In genomic region chr2:6945821-6946220, GRCh38 we compare ENCODE assay signal across 15 cellular contexts. TPM values are rescaled to one million over a fixed set of nuclear protein-coding genes. Genes with fewer than 3 reads are reported as not detected.
A peak's percentile ranks its signal among the peaks of the same experiment; 100 is the strongest.
DNase-seq lines count a peak whose midpoint lies in the region; ATAC-seq and TF ChIP-seq lines count a peak whose summit lies in the region.
"Had no signal": no experiment of that assay in that cellular context is flagged by ENCODE, and none has a peak within 500 bp of the region (broad histone marks: within the 10 kb centered on the region; RNA-seq: fewer than 3 reads in every experiment).

No MANE protein-coding gene starts in this region.

- H3K9me2 ChIP-seq in MM.1S (replicated peaks; ENCODE audit: insufficient read depth, low read length) (no peaks in the 10 kb centered on the region), SK-N-SH (no peaks in the 10 kb centered on the region)

- no peak for TF ChIP-seq RAD21 in SK-N-SH (IDR thresholded peaks at IDR 0.05; ENCODE audit: low read length)

- H3K9me3 Mint-ChIP-seq in activated CD4-positive, alpha-beta memory T cell treated with anti-CD3 and anti-CD28 coated beads for 36 hours = no peaks in the 10 kb centered on the region
- no peaks in the 10 kb centered on the region for H3K9me3 Mint-ChIP-seq in activated CD4-positive, alpha-beta memory T cell treated with anti-CD3 and anti-CD28 coated beads, Interleukin-2, amount 10 ng/mL, durations not matched to agents 7 days and 5 days
- H3K9me3 Mint-ChIP-seq in dendritic cell treated with granulocyte-macrophage colony-stimulating factor and Interleukin-4, amounts not matched to agents 40 ng/mL and 50 ng/mL, for 4 days = no peaks in the 10 kb centered on the region
- H3K9me3 Mint-ChIP-seq in stimulated activated effector memory CD8-positive, alpha-beta T cell treated with anti-CD3 and anti-CD28 coated beads, Interleukin-12 subunit alpha, Interleukin-12 subunit beta, amount 100 ng/mL, for 72 hours = no peaks in the 10 kb centered on the region

- H4K20me1 ChIP-seq in MM.1S (ENCODE audit: insufficient read depth, low read length) = no peaks in the 10 kb centered on the region
- peaks cover 2% of the 10 kb centered on the region; the same call in 1 of the 2 replicates for H4K20me1 ChIP-seq in SK-N-SH (ENCODE audit: insufficient read depth)

- no peak for TF ChIP-seq CTCF in MM.1S (IDR thresholded peaks at IDR 0.05; ENCODE audit: low read length)
- TF ChIP-seq CTCF in ascending aorta (IDR thresholded peaks at IDR 0.05) = no peak
- TF ChIP-seq CTCF in SK-N-SH (IDR thresholded peaks at IDR 0.05) = no peak

- intact Hi-C loops in activated CD4-positive, alpha-beta memory T cell treated with anti-CD3 and anti-CD28 coated beads for 36 hours (cut with micrococcal nuclease) = loop anchor here (1.0 kb wide), 1 partner anchor 33 kb away; no protein-coding TSS in a partner anchor
- intact Hi-C loops in dendritic cell treated with granulocyte-macrophage colony-stimulating factor and Interleukin-4, amounts not matched to agents 40 ng/mL and 50 ng/mL, for 4 days (cut with micrococcal nuclease) = no loop called here
- intact Hi-C loops in ascending aorta (cut with DNase I) = no loop called here

- H3K4me3 Mint-ChIP-seq in activated CD4-positive, alpha-beta memory T cell treated with anti-CD3 and anti-CD28 coated beads for 36 hours = no peak overlapping the region
- no peak overlapping the region for H3K4me3 Mint-ChIP-seq in activated CD4-positive, alpha-beta memory T cell treated with anti-CD3 and anti-CD28 coated beads, Interleukin-2, amount 10 ng/mL, durations not matched to agents 7 days and 5 days
- H3K4me3 Mint-ChIP-seq in dendritic cell treated with granulocyte-macrophage colony-stimulating factor and Interleukin-4, amounts not matched to agents 40 ng/mL and 50 ng/mL, for 4 days = no peak overlapping the region
- H3K4me3 Mint-ChIP-seq in stimulated activated effector memory CD8-positive, alpha-beta T cell treated with anti-CD3 and anti-CD28 coated beads, Interleukin-12 subunit alpha, Interleukin-12 subunit beta, amount 100 ng/mL, for 72 hours = peak overlapping the region; percentile 40

- ATAC-seq in stimulated activated effector memory CD8-positive, alpha-beta T cell treated with anti-CD3 and anti-CD28 coated beads, Interleukin-12 subunit alpha, Interleukin-12 subunit beta, amount 100 ng/mL, for 72 hours = no peak
- ATAC-seq: upper lobe of right lung had no signal

- CTCF ChIA-PET in activated CD4-positive, alpha-beta memory T cell treated with anti-CD3 and anti-CD28 coated beads for 36 hours (lab: Charles Lee) = no interaction called here
- CTCF ChIA-PET in activated CD4-positive, alpha-beta memory T cell treated with anti-CD3 and anti-CD28 coated beads, Interleukin-2, amount 10 ng/mL, durations not matched to agents 7 days and 5 days (lab: Charles Lee) = interaction anchor here (1.6 to 1.7 kb wide), 2 partner anchors 12 to 29 kb away, joined by 3 to 5 read pairs; partner anchors contain the start of gene RNF144A
- CTCF ChIA-PET in SK-N-SH (lab: Yijun Ruan, JAX) = interaction anchor here (1.0 to 1.7 kb wide), 3 partner anchors 10 to 81 kb away, joined by 3 to 5 read pairs (median 4); partner anchors contain the start of gene RNF144A

- no peaks in the 10 kb centered on the region for H3K79me2 ChIP-seq in MM.1S (ENCODE audit: low read length)
- peaks cover 4% of the 10 kb centered on the region; the same call in 1 of the 2 replicates for H3K79me2 ChIP-seq in SK-N-SH (ENCODE audit: insufficient read depth)

- TF ChIP-seq EP300 in SK-N-SH (IDR thresholded peaks at IDR 0.05; ENCODE audit: borderline replicate concordance in 1 of 2, low read depth in 1 of 2, low read length in 1 of 2) = no peak

- H3F3A ChIP-seq in MM.1S (ENCODE audit: insufficient read depth, low read length) (peaks cover 15% of the 10 kb centered on the region), SK-N-SH (replicated peaks; ENCODE audit: insufficient read depth) (peaks cover 5% of the 10 kb centered on the region)

- H3K27ac Mint-ChIP-seq in activated CD4-positive, alpha-beta memory T cell treated with anti-CD3 and anti-CD28 coated beads for 36 hours = peak overlapping the region; percentile 9
- H3K27ac Mint-ChIP-seq in activated CD4-positive, alpha-beta memory T cell treated with anti-CD3 and anti-CD28 coated beads, Interleukin-2, amount 10 ng/mL, durations not matched to agents 7 days and 5 days = no peak overlapping the region
- peak overlapping the region; percentile 13 for H3K27ac Mint-ChIP-seq in dendritic cell treated with granulocyte-macrophage colony-stimulating factor and Interleukin-4, amounts not matched to agents 40 ng/mL and 50 ng/mL, for 4 days
- peak overlapping the region; percentile 68 for H3K27ac Mint-ChIP-seq in stimulated activated effector memory CD8-positive, alpha-beta T cell treated with anti-CD3 and anti-CD28 coated beads, Interleukin-12 subunit alpha, Interleukin-12 subunit beta, amount 100 ng/mL, for 72 hours

- H3K4me3 ChIP-seq in MM.1S (ENCODE audit: low read length) = no peak overlapping the region
- no peak overlapping the region for H3K4me3 ChIP-seq in ascending aorta
- H3K4me3 ChIP-seq in SK-N-SH (ENCODE audit: low read depth in 2 of 2, low read length in 1 of 2) = no peak overlapping the region
- H3K4me3 ChIP-seq: left lung, upper lobe of right lung had no signal

- DNase-seq in activated CD4-positive, alpha-beta memory T cell treated with anti-CD3 and anti-CD28 coated beads for 36 hours = no peak
- no peak for DNase-seq in activated CD4-positive, alpha-beta memory T cell treated with anti-CD3 and anti-CD28 coated beads, Interleukin-2, amount 10 ng/mL, durations not matched to agents 7 days and 5 days
- DNase-seq in MM.1S (no peak), ascending aorta (ENCODE audit: low spot score in 2 of 2) (no peak), SK-N-SH (no peak), NCI-H226 (no peak)
- DNase-seq in stimulated activated effector memory CD8-positive, alpha-beta T cell treated with anti-CD3 and anti-CD28 coated beads, Interleukin-12 subunit alpha, Interleukin-12 subunit beta, amount 100 ng/mL, for 72 hours (ENCODE audit: low spot score in 2 of 2) = peak in 1 of 2 donors; percentile 46
- DNase-seq: ACHN; activated CD8-positive, alpha-beta memory T cell treated with anti-CD3 and anti-CD28 coated beads, Interleukin-2, amount 50 U/mL, for 4 hours; DMS53; left lung; NCI-H1694 treated with DMSO at 0.1 percent for 48 hours; NCI-H526 treated with DMSO at 0.1 percent for 48 hours; upper lobe of right lung had no signal

- H3K27ac ChIP-seq in MM.1S (ENCODE audit: low read length) (peak overlapping the region; percentile 64; the same call in 1 of the 2 replicates), ascending aorta (no peak overlapping the region), SK-N-SH (ENCODE audit: low read depth in 2 of 2, low read length in 1 of 2) (peak overlapping the region in 1 of 2 experiments; percentile 77; a peak in 1 of 4 replicates)
- H3K27ac ChIP-seq: upper lobe of right lung had no signal

- H3K36me3 ChIP-seq in MM.1S (replicated peaks; ENCODE audit: insufficient read depth, low read length) = no peaks in the 10 kb centered on the region
- no peaks in the 10 kb centered on the region for H3K36me3 ChIP-seq in ascending aorta
- H3K36me3 ChIP-seq in SK-N-SH (replicated peaks in 1 of 2; ENCODE audit: control insufficient read depth in 1 of 2, insufficient read depth in 2 of 2, low read length in 1 of 2) = peaks cover 3 to 43% of the 10 kb centered on the region in 2 experiments
- H3K36me3 ChIP-seq: left lung, upper lobe of right lung had no signal

- H3K9ac ChIP-seq in MM.1S (ENCODE audit: low read length) = 0 out of 2 replicates have a peak overlapping the region, but pooled peaks have one; percentile 2
- no peak overlapping the region for H3K9ac ChIP-seq in SK-N-SH

- H3K27me3 Mint-ChIP-seq in activated CD4-positive, alpha-beta memory T cell treated with anti-CD3 and anti-CD28 coated beads for 36 hours = no peaks in the 10 kb centered on the region
- no peaks in the 10 kb centered on the region for H3K27me3 Mint-ChIP-seq in activated CD4-positive, alpha-beta memory T cell treated with anti-CD3 and anti-CD28 coated beads, Interleukin-2, amount 10 ng/mL, durations not matched to agents 7 days and 5 days
- H3K27me3 Mint-ChIP-seq in dendritic cell treated with granulocyte-macrophage colony-stimulating factor and Interleukin-4, amounts not matched to agents 40 ng/mL and 50 ng/mL, for 4 days = no peaks in the 10 kb centered on the region

- H3K36me3 Mint-ChIP-seq in activated CD4-positive, alpha-beta memory T cell treated with anti-CD3 and anti-CD28 coated beads for 36 hours = peaks cover 43% of the 10 kb centered on the region
- peaks cover 41% of the 10 kb centered on the region for H3K36me3 Mint-ChIP-seq in activated CD4-positive, alpha-beta memory T cell treated with anti-CD3 and anti-CD28 coated beads, Interleukin-2, amount 10 ng/mL, durations not matched to agents 7 days and 5 days (ENCODE audit: low read depth)
- H3K36me3 Mint-ChIP-seq in dendritic cell treated with granulocyte-macrophage colony-stimulating factor and Interleukin-4, amounts not matched to agents 40 ng/mL and 50 ng/mL, for 4 days (ENCODE audit: low read depth) = no peaks in the 10 kb centered on the region
- peaks cover 37% of the 10 kb centered on the region for H3K36me3 Mint-ChIP-seq in stimulated activated effector memory CD8-positive, alpha-beta T cell treated with anti-CD3 and anti-CD28 coated beads, Interleukin-12 subunit alpha, Interleukin-12 subunit beta, amount 100 ng/mL, for 72 hours

- no peak overlapping the region for H2AFZ ChIP-seq in MM.1S (ENCODE audit: low read length)
- H2AFZ ChIP-seq in SK-N-SH (ENCODE audit: low read depth) = no peak overlapping the region

- H3K4me2 ChIP-seq in MM.1S (ENCODE audit: low read depth, low read length) = peak overlapping the region; percentile 63
- H3K4me2 ChIP-seq in SK-N-SH = no peak overlapping the region

- peaks cover 20% of the 10 kb centered on the region for H3K4me1 ChIP-seq in MM.1S (ENCODE audit: low read length)
- no peaks in the 10 kb centered on the region for H3K4me1 ChIP-seq in ascending aorta
- peaks cover 0 to 11% of the 10 kb centered on the region in 2 experiments; a peak in 3 of 4 replicates for H3K4me1 ChIP-seq in SK-N-SH (ENCODE audit: control insufficient read depth in 1 of 2, insufficient read depth in 2 of 2, low read depth in 1 of 2, low read length in 1 of 2)
- H3K4me1 ChIP-seq: upper lobe of right lung had no signal

- H3K9me3 ChIP-seq in MM.1S (replicated peaks; ENCODE audit: insufficient read depth, low read length) (no peaks in the 10 kb centered on the region), ascending aorta (no peaks in the 10 kb centered on the region), SK-N-SH (no peaks in the 10 kb centered on the region)
- H3K9me3 ChIP-seq: left lung, upper lobe of right lung had no signal

- POLR2A ChIA-PET in activated CD4-positive, alpha-beta memory T cell treated with anti-CD3 and anti-CD28 coated beads for 36 hours (lab: Charles Lee) = no interaction called here
- POLR2A ChIA-PET in activated CD4-positive, alpha-beta memory T cell treated with anti-CD3 and anti-CD28 coated beads, Interleukin-2, amount 10 ng/mL, durations not matched to agents 7 days and 5 days (lab: Charles Lee) = no interaction called here
- POLR2A ChIA-PET in SK-N-SH (lab: Yijun Ruan, JAX) = no interaction called here

- H3K4me1 Mint-ChIP-seq in activated CD4-positive, alpha-beta memory T cell treated with anti-CD3 and anti-CD28 coated beads for 36 hours (ENCODE audit: low read depth) = peaks cover 39% of the 10 kb centered on the region
- peaks cover 35% of the 10 kb centered on the region for H3K4me1 Mint-ChIP-seq in activated CD4-positive, alpha-beta memory T cell treated with anti-CD3 and anti-CD28 coated beads, Interleukin-2, amount 10 ng/mL, durations not matched to agents 7 days and 5 days
- peaks cover 18% of the 10 kb centered on the region for H3K4me1 Mint-ChIP-seq in dendritic cell treated with granulocyte-macrophage colony-stimulating factor and Interleukin-4, amounts not matched to agents 40 ng/mL and 50 ng/mL, for 4 days (ENCODE audit: low read depth)
- H3K4me1 Mint-ChIP-seq in stimulated activated effector memory CD8-positive, alpha-beta T cell treated with anti-CD3 and anti-CD28 coated beads, Interleukin-12 subunit alpha, Interleukin-12 subunit beta, amount 100 ng/mL, for 72 hours = peaks cover 75% of the 10 kb centered on the region

- H3K27me3 ChIP-seq in MM.1S (replicated peaks; ENCODE audit: insufficient read depth, low read length) = no peaks in the 10 kb centered on the region
- H3K27me3 ChIP-seq in ascending aorta = no peaks in the 10 kb centered on the region
- H3K27me3 ChIP-seq in SK-N-SH (ENCODE audit: insufficient read depth) = no peaks in the 10 kb centered on the region
- H3K27me3 ChIP-seq: left lung, upper lobe of right lung had no signal

RNA-seq across cellular contexts. Expression of gene RNF144A, which starts 28.6 kb away (rescaled TPM):
- 10 to 100 TPM; 21.4 to 22.7 TPM for total RNA-seq in activated CD4-positive, alpha-beta memory T cell treated with anti-CD3 and anti-CD28 coated beads for 36 hours
- total RNA-seq in activated CD4-positive, alpha-beta memory T cell treated with anti-CD3 and anti-CD28 coated beads, Interleukin-2, amount 10 ng/mL, durations not matched to agents 7 days and 5 days = 10 to 100 TPM; 20.0 to 21.0 TPM
- 1.8 TPM for total RNA-seq in ascending aorta
- 15.6 and 17.3 TPM in 2 replicates for polyA plus RNA-seq in SK-N-SH (2012; rRNA removed)
- polyA plus RNA-seq in SK-N-SH (2012; cell fraction: cytosol; rRNA removed) = 9.8 and 15.5 TPM in 2 replicates
- polyA plus RNA-seq in SK-N-SH (2012; cell fraction: nucleus; rRNA removed) = 11.6 and 14.5 TPM in 2 replicates
